In the genomic region with DNA sequence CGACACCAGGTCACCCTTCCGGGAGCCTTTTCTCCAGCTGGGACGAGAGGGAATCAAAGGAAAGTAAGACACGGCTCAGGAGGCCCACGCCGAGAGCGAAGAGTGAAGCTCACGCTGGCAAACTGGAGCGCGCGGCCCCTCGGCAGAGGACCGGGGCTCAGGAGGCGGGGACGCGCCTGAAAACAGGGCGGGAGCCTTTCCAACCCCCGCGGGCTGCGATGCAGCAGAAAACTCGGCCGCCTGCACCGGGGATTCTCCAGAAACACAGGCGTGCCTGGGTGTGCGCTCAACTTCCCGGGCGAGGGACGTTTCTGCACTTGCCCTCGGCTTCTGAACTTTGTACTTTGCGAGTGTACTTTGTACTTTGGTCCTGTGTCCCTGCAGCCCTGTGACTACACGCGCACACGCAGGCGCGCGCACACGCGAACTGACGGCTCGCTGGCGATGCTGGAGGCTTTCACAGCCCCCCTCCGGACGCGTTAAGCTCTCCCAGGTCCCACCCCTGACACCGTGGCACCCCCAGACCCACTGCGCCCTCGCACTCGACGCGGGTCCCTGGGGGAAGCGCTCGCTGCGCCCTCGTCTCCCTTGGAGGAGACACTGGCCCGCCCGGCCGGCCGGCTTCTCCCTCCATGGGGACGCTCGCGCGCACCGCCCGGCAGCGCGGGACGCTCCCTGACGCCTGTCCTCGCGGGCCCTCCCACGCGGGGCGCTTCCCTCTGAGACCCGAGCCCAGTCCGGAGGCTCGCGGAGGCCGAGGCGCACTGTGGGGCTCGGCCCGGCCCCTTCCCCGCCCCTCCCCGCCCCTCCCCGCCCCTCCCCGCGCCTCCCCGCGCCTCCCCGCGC, we compare ENCODE assay signal across 8 cellular contexts. TPM values are rescaled to one million over a fixed set of nuclear protein-coding genes. Genes with fewer than 3 reads are reported as not detected.
DNase-seq lines count a peak whose midpoint lies in the region; ATAC-seq, FAIRE-seq and TF ChIP-seq lines count a peak whose summit lies in the region.

No MANE protein-coding gene starts in this region.

- peak overlapping the region; percentile 81 for H3K4me3 Mint-ChIP-seq in activated naive CD4-positive, alpha-beta T cell treated with anti-CD3 and anti-CD28 coated beads, Interleukin-2, amount 50 U/mL, for 24 hours
- peak overlapping the region; percentile 87 for H3K4me3 Mint-ChIP-seq in neural progenitor cell

- H3K9me3 ChIP-seq in Peyer's patch (no peaks in the 10 kb centered on the region), neural progenitor cell (ENCODE audit: low read depth) (no peaks in the 10 kb centered on the region)

- H3K9ac ChIP-seq in neural progenitor cell, result no peak overlapping the region

- peaks cover 21% of the 10 kb centered on the region for H3F3A ChIP-seq in neural progenitor cell (ENCODE audit: low read depth)

- H3K36me3 ChIP-seq in Peyer's patch, result no peaks in the 10 kb centered on the region
- H3K36me3 ChIP-seq in neural progenitor cell, result no peaks in the 10 kb centered on the region

- H3K36me3 Mint-ChIP-seq in activated naive CD4-positive, alpha-beta T cell treated with anti-CD3 and anti-CD28 coated beads, Interleukin-2, amount 50 U/mL, for 24 hours, result no peaks in the 10 kb centered on the region
- no peaks in the 10 kb centered on the region for H3K36me3 Mint-ChIP-seq in neural progenitor cell

- DNase-seq in AG08396 (ENCODE audit: low spot score) (peak; percentile 69), Peyer's patch (peak; percentile 60 to 88 (median 87)), globus pallidus (ENCODE audit: low spot score) (peak; percentile 74), neural progenitor cell (ENCODE audit: low spot score) (peak; percentile 82), urothelium cell line (ENCODE audit: low spot score) (peak; percentile 50)

- H3K4me1 ChIP-seq in Peyer's patch (peaks cover 0 to 38% (median 8%) of the 10 kb centered on the region in 4 donors), neural progenitor cell (peaks cover 9% of the 10 kb centered on the region)

- H4K20me1 ChIP-seq in neural progenitor cell (ENCODE audit: low read depth), result peaks cover 6% of the 10 kb centered on the region

- FAIRE-seq in urothelium cell line (lab: Jason Lieb, UNC), result peak; percentile 23

- H3K27ac Mint-ChIP-seq in activated naive CD4-positive, alpha-beta T cell treated with anti-CD3 and anti-CD28 coated beads, Interleukin-2, amount 50 U/mL, for 24 hours, result no peak overlapping the region
- H3K27ac Mint-ChIP-seq in neural progenitor cell, result no peak overlapping the region

- TF ChIP-seq CTCF in Peyer's patch (IDR thresholded peaks at IDR 0.05), result peak in 1 of 6 experiments; percentile 4
- TF ChIP-seq CTCF in neural progenitor cell (IDR thresholded peaks at IDR 0.05), result no peak

- H3K4me2 ChIP-seq in neural progenitor cell, result peak overlapping the region; percentile 98

- no peaks in the 10 kb centered on the region for H3K9me3 Mint-ChIP-seq in activated naive CD4-positive, alpha-beta T cell treated with anti-CD3 and anti-CD28 coated beads, Interleukin-2, amount 50 U/mL, for 24 hours
- no peaks in the 10 kb centered on the region for H3K9me3 Mint-ChIP-seq in neural progenitor cell

- H3K27me3 ChIP-seq in Peyer's patch, result no peaks in the 10 kb centered on the region
- peaks cover 63% of the 10 kb centered on the region for H3K27me3 ChIP-seq in neural progenitor cell

- H3K4me3 ChIP-seq in Peyer's patch (peak overlapping the region; percentile 79 to 100 (median 94)), neural progenitor cell (peak overlapping the region; percentile 67)

- H2AFZ ChIP-seq in neural progenitor cell (replicated peaks), result peak overlapping the region; percentile 92

- H3K4me1 Mint-ChIP-seq in activated naive CD4-positive, alpha-beta T cell treated with anti-CD3 and anti-CD28 coated beads, Interleukin-2, amount 50 U/mL, for 24 hours, result peaks cover 11% of the 10 kb centered on the region
- peaks cover 17% of the 10 kb centered on the region for H3K4me1 Mint-ChIP-seq in neural progenitor cell

- peak; percentile 69 to 76 for TF ChIP-seq POLR2A in Peyer's patch (IDR thresholded peaks at IDR 0.05)

- peak overlapping the region; percentile 80 to 99 (median 94) for H3K27ac ChIP-seq in Peyer's patch
- H3K27ac ChIP-seq in neural progenitor cell, result no peak overlapping the region

- H3K79me2 ChIP-seq in neural progenitor cell (ENCODE audit: low read depth), result no peaks in the 10 kb centered on the region

- ATAC-seq in GM18867 (IDR thresholded peaks at IDR 0.05; ENCODE audit: unreplicated experiment), result peak; percentile 52
- peak; percentile 40 for ATAC-seq in HG03135 (IDR thresholded peaks at IDR 0.05; ENCODE audit: unreplicated experiment)

- no peaks in the 10 kb centered on the region for H3K27me3 Mint-ChIP-seq in activated naive CD4-positive, alpha-beta T cell treated with anti-CD3 and anti-CD28 coated beads, Interleukin-2, amount 50 U/mL, for 24 hours
- peaks cover 12% of the 10 kb centered on the region for H3K27me3 Mint-ChIP-seq in neural progenitor cell (ENCODE audit: insufficient read depth, low read depth)

RNA-seq across cellular contexts. Expression of a gene that starts 0.6 kb away (rescaled TPM):
- total RNA-seq in Peyer's patch (10 to 100 TPM; 19.8 to 53.7 (median 36.9) TPM), neural progenitor cell (ENCODE audit: low replicate concordance) (4.6 and 8.2 TPM in 2 replicates)

RNA-seq across cellular contexts. Expression of a gene that starts 5.3 kb away (rescaled TPM):
- total RNA-seq in Peyer's patch, result 100 to 1,000 TPM in 3 of 4 donors, 10 to 100 TPM in 1; 87.5 to 211 (median 172) TPM
- 77.4 and 91.9 TPM in 2 replicates for total RNA-seq in neural progenitor cell (ENCODE audit: low replicate concordance)

RNA-seq across cellular contexts. Expression of a gene that starts 15.5 kb away (rescaled TPM):
- 100 to 1,000 TPM in 3 of 4 donors, 10 to 100 TPM in 1; 44.7 to 110 (median 103) TPM for total RNA-seq in Peyer's patch
- total RNA-seq in neural progenitor cell (ENCODE audit: low replicate concordance), result 28.0 and 28.8 TPM in 2 replicates

RNA-seq across cellular contexts. Expression of a gene that starts 20.7 kb away (rescaled TPM):
- total RNA-seq in Peyer's patch (100 to 1,000 TPM in 3 of 4 donors, 10 to 100 TPM in 1; 88.3 to 214 (median 163) TPM), neural progenitor cell (ENCODE audit: low replicate concordance) (9.3 and 20.5 TPM in 2 replicates)

RNA-seq across cellular contexts. Expression of a gene that starts 31.3 kb away (rescaled TPM):
- total RNA-seq in Peyer's patch (1,000 to 10,000 TPM in 3 of 4 donors, 10 to 100 TPM in 1; 52.8 to 2,204 (median 1,384) TPM), neural progenitor cell (ENCODE audit: low replicate concordance) (0.62 TPM in 1 of 2 replicates, not detected in the other)
